ENCODE assay signal across 24 cellular contexts in genomic region chr18:61869631-61870030, GRCh38. TPM values are rescaled to one million over a fixed set of nuclear protein-coding genes. Genes with fewer than 3 reads are reported as not detected.
A peak's percentile ranks its signal among the peaks of the same experiment; 100 is the strongest.
DNase-seq lines count a peak whose midpoint lies in the region; ATAC-seq and TF ChIP-seq lines count a peak whose summit lies in the region.
"Had no signal": no experiment of that assay in that cellular context is flagged by ENCODE, and none has a peak within 500 bp of the region (broad histone marks: within the 10 kb centered on the region; RNA-seq: fewer than 3 reads in every experiment).

No MANE protein-coding gene starts in this region.

- TF ChIP-seq CTCF in IMR-90 (conservative IDR thresholded peaks at IDR 0.05; ENCODE audit: low read depth, low read length) (no peak), coronary artery (IDR thresholded peaks at IDR 0.05) (no peak), lower lobe of right lung (IDR thresholded peaks at IDR 0.05) (no peak)

- peaks cover 11% of the 10 kb centered on the region for H3K4me1 ChIP-seq in IMR-90 (ENCODE audit: control insufficient read depth, insufficient read depth, low read length)
- H3K4me1 ChIP-seq in lower lobe of right lung = no peaks in the 10 kb centered on the region
- H3K4me1 ChIP-seq: HAP-1, upper lobe of right lung had no signal

- H4K8ac ChIP-seq in IMR-90 (ENCODE audit: low read depth in 2 of 2, low read length in 2 of 2) = peak overlapping the region in 1 of 2 experiments; percentile 86; a peak in 2 of 4 replicates

- H3K27me3 ChIP-seq in IMR-90 (ENCODE audit: control insufficient read depth, insufficient read depth, low read length) (no peaks in the 10 kb centered on the region), lower lobe of right lung (ENCODE audit: low read depth) (no peaks in the 10 kb centered on the region)
- H3K27me3 ChIP-seq: esophagus squamous epithelium, upper lobe of right lung had no signal

- H3K18ac ChIP-seq in IMR-90 (ENCODE audit: low read depth, low read length) = no peak overlapping the region; the same call in 1 of the 2 replicates

- peaks cover 4% of the 10 kb centered on the region; the same call in 1 of the 2 replicates for H3K36me3 ChIP-seq in IMR-90 (ENCODE audit: control insufficient read depth, insufficient read depth, low read length)
- H3K36me3 ChIP-seq in lower lobe of right lung = no peaks in the 10 kb centered on the region
- H3K36me3 ChIP-seq: HAP-1, upper lobe of right lung had no signal

- 0 out of 3 replicates have a peak overlapping the region, but pooled peaks have one; percentile 2 for H2BK15ac ChIP-seq in IMR-90 (ENCODE audit: low read depth, low read length)

- peaks cover 18 to 45% of the 10 kb centered on the region in 2 experiments for H3K79me1 ChIP-seq in IMR-90 (ENCODE audit: low read depth in 1 of 2, low read length in 2 of 2)

- no peak overlapping the region; the same call in 1 of the 2 replicates for H4K5ac ChIP-seq in IMR-90 (ENCODE audit: low read depth, low read length)

- ATAC-seq in IMR-90 (ENCODE audit: low read depth) (peak; percentile 42), lower lobe of right lung (no peak)
- ATAC-seq: activated naive CD4-positive, alpha-beta T cell treated with anti-CD3 and anti-CD28 coated beads, Interleukin-2, amount 50 U/mL, for 72 hours; activated T-helper 17 cell treated with anti-CD3 and anti-CD28 coated beads, Interleukin-2, amount 50 U/mL, for 72 hours; K562; Panc1 had no signal

- no TSS peak for BruUV-seq in IMR-90 (replicated peaks; lab: Mats Ljungman, UMichigan)

- 0 out of 2 replicates have a peak overlapping the region, but pooled peaks have one; percentile 7 for H4K91ac ChIP-seq in IMR-90 (ENCODE audit: insufficient read depth, low read depth, low read length)

- POLR2A ChIA-PET in IMR-90 (lab: Charles Lee; ENCODE audit: unreplicated experiment) = no interaction called here

- no CpG with 5 or more reads among the region's 4 CpGs for WGBS in IMR-90 (ENCODE audit: extremely low coverage in 2 of 2, insufficient read length in 1 of 2), 2 experiments

- peak overlapping the region; percentile 30 for H3K14ac ChIP-seq in IMR-90 (replicated peaks; ENCODE audit: low read depth, low read length)

- H3K9me3 ChIP-seq in IMR-90 (ENCODE audit: control insufficient read depth, insufficient read depth, low read length) (no peaks in the 10 kb centered on the region), lower lobe of right lung (no peaks in the 10 kb centered on the region)
- H3K9me3 ChIP-seq: esophagus squamous epithelium, HAP-1, upper lobe of right lung had no signal

- no peak overlapping the region for H2AK5ac ChIP-seq in IMR-90 (ENCODE audit: low read depth, low read length)

- H2BK120ac ChIP-seq in IMR-90 (ENCODE audit: low read depth, low read length) = no peak overlapping the region; the same call in 1 of the 2 replicates

- H3K23ac ChIP-seq in IMR-90 (ENCODE audit: low read depth, low read length) = peak overlapping the region; percentile 4

- no peak overlapping the region for H3K9ac ChIP-seq in IMR-90 (ENCODE audit: low read depth, low read length)

- H3K4me3 ChIP-seq in IMR-90 (ENCODE audit: insufficient read depth, low read depth, low read length) (no peak overlapping the region), coronary artery (no peak overlapping the region), lower lobe of right lung (no peak overlapping the region)
- H3K4me3 ChIP-seq: esophagus squamous epithelium, HAP-1, K562, upper lobe of right lung had no signal

- peaks cover 18% of the 10 kb centered on the region for H3K9me1 ChIP-seq in IMR-90 (ENCODE audit: insufficient read depth, low read length)

- H3K4me2 ChIP-seq in IMR-90 (ENCODE audit: low read depth, low read length) = peak overlapping the region; percentile 76; the same call in 1 of the 2 replicates

- in situ Hi-C loops in IMR-90 (cut with MboI; ENCODE audit: low sequenced_read_pairs) = no loop called here

- H3K56ac ChIP-seq in IMR-90 (ENCODE audit: extremely low read depth, insufficient read depth, low read length) = peak overlapping the region; percentile 86; the same call in 1 of the 2 replicates

- TF ChIP-seq POLR2A in IMR-90 (IDR thresholded peaks at IDR 0.05; ENCODE audit: low read depth, low read length) = no peak

- DNase-seq in IMR-90 (peak; percentile 58), coronary artery (ENCODE audit: low spot score) (no peak), lower lobe of right lung (no peak), GDM1 (lab: John Stamatoyannopoulos, UW) (no peak), activated gamma-delta T cell (lab: John Stamatoyannopoulos, UW) (no peak), NCI-H1092 (lab: John Stamatoyannopoulos, UW) (no peak), AG08396 (ENCODE audit: low spot score) (no peak)
- DNase-seq: activated CD4-positive, alpha-beta memory T cell treated with anti-CD3 and anti-CD28 coated beads for 36 hours; activated CD4-positive, CD25-positive, alpha-beta regulatory T cell treated with anti-CD3 and anti-CD28 coated beads, Interleukin-2, amount 50 U/mL, for 72 hours; activated CD8-positive, alpha-beta memory T cell treated with anti-CD3 and anti-CD28 coated beads, Interleukin-2, amount 50 U/mL, for 48 hours; aorta; CD8-positive, alpha-beta memory T cell; esophagus squamous epithelium; NCI-H1417; NCI-H2029 treated with DMSO at 0.1 percent for 48 hours; NCI-H526 treated with DMSO at 0.1 percent for 48 hours; SIG-M5; stimulated activated CD4-positive, alpha-beta T cell treated with anti-CD3 and anti-CD28 coated beads, Interleukin-2, amount 100 ng/mL, for 48 hours; upper lobe of right lung had no signal

- H4K20me1 ChIP-seq in IMR-90 (ENCODE audit: insufficient read depth, low read length) = peaks cover 8% of the 10 kb centered on the region; the same call in 1 of the 2 replicates

- H2AFZ ChIP-seq in IMR-90 (replicated peaks; ENCODE audit: low read length, poor library complexity) = no peak overlapping the region

- H2BK5ac ChIP-seq in IMR-90 (ENCODE audit: low read depth, low read length, poor library complexity, severe bottlenecking) = peak overlapping the region; percentile 23

- H3K27ac ChIP-seq in IMR-90 (ENCODE audit: insufficient read depth, low read length) = no peak overlapping the region
- peak overlapping the region; percentile 38 to 50 for H3K27ac ChIP-seq in coronary artery
- peak overlapping the region; percentile 25 for H3K27ac ChIP-seq in lower lobe of right lung
- H3K27ac ChIP-seq: upper lobe of right lung had no signal

- H2BK20ac ChIP-seq in IMR-90 (ENCODE audit: low read depth, low read length) = no peak overlapping the region

- CTCF ChIA-PET in IMR-90 (lab: Yijun Ruan, JAX) = interaction anchor here (1.1 to 1.5 kb wide), 2 partner anchors 13 to 262 kb away, joined by 3 read pairs; no protein-coding TSS in a partner anchor

- no peak for TF ChIP-seq RAD21 in IMR-90 (IDR thresholded peaks at IDR 0.05; ENCODE audit: low read length)

- dilution Hi-C loops in IMR-90 (cut with HindIII; ENCODE audit: low sequenced_read_pairs, unreplicated experiment) = no loop called here

- H2AK9ac ChIP-seq in IMR-90 (replicated peaks; ENCODE audit: low read depth, low read length, poor library complexity) = no peak overlapping the region

- H3K4ac ChIP-seq in IMR-90 (ENCODE audit: low read depth, low read length) = peak overlapping the region; percentile 55; the same call in 1 of the 2 replicates

- intact Hi-C loops in IMR-90 (cut with micrococcal nuclease) = no loop called here
- intact Hi-C loops in lower lobe of right lung (cut with DNase I) = no loop called here

TF ChIP-seq in IMR-90, 13 proteins besides CTCF, POLR2A, EP300 and RAD21:
- TF ChIP-seq CEBPB (IDR thresholded peaks at IDR 0.05; ENCODE audit: low read depth, low read length) = no peak
- no peak for TF ChIP-seq NFE2L2 (IDR thresholded peaks at IDR 0.05; ENCODE audit: low read depth, low read length)
- no peak for TF ChIP-seq MAZ (IDR thresholded peaks at IDR 0.05; ENCODE audit: borderline replicate concordance, low read depth, low read length)
- TF ChIP-seq FOS (IDR thresholded peaks at IDR 0.05; ENCODE audit: low read depth, low read length) = no peak
- TF ChIP-seq RFX5 (IDR thresholded peaks at IDR 0.05; ENCODE audit: low read depth, low read length) = no peak
- TF ChIP-seq CHD1 (IDR thresholded peaks at IDR 0.05; ENCODE audit: low read depth, low read length) = no peak
- TF ChIP-seq BHLHE40 (IDR thresholded peaks at IDR 0.05; ENCODE audit: low read depth, low read length) = no peak
- TF ChIP-seq MAFK (IDR thresholded peaks at IDR 0.05; ENCODE audit: low read depth, low read length) = no peak
- no peak for TF ChIP-seq RCOR1 (IDR thresholded peaks at IDR 0.05; ENCODE audit: insufficient replicate concordance, low read length)
- TF ChIP-seq MXI1 (IDR thresholded peaks at IDR 0.05; ENCODE audit: borderline replicate concordance, low read depth, low read length) = no peak
- no peak for TF ChIP-seq ELK1 (IDR thresholded peaks at IDR 0.05; ENCODE audit: borderline replicate concordance, low read depth, low read length)
- TF ChIP-seq, protein P1, sequence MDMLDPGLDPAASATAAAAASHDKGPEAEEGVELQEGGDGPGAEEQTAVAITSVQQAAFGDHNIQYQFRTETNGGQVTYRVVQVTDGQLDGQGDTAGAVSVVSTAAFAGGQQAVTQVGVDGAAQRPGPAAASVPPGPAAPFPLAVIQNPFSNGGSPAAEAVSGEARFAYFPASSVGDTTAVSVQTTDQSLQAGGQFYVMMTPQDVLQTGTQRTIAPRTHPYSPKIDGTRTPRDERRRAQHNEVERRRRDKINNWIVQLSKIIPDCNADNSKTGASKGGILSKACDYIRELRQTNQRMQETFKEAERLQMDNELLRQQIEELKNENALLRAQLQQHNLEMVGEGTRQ (IDR thresholded peaks at IDR 0.05; ENCODE audit: low read depth, low read length) = no peak

RNA-seq across cellular contexts. Expression of gene RNF152, which starts 23.2 kb away (rescaled TPM):
- total RNA-seq in IMR-90 (2012; rRNA removed) (18.5 and 18.9 TPM in 2 replicates), lower lobe of right lung (13.4 TPM)
- polyA plus RNA-seq in IMR-90 (2012; rRNA removed) = 7.5 and 8.3 TPM in 2 replicates
- 3.1 and 9.0 TPM in 2 replicates for polyA plus RNA-seq in IMR-90 (2012; cell fraction: cytosol; rRNA removed)
- polyA plus RNA-seq in IMR-90 (2012; cell fraction: nucleus; rRNA removed; ENCODE audit: low replicate concordance) = 5.7 and 10.6 TPM in 2 replicates
- polyA plus RNA-seq: CD8-positive, alpha-beta memory T cell had no signal
